ENCODE assay signal across 20 cellular contexts in the genomic region with DNA sequence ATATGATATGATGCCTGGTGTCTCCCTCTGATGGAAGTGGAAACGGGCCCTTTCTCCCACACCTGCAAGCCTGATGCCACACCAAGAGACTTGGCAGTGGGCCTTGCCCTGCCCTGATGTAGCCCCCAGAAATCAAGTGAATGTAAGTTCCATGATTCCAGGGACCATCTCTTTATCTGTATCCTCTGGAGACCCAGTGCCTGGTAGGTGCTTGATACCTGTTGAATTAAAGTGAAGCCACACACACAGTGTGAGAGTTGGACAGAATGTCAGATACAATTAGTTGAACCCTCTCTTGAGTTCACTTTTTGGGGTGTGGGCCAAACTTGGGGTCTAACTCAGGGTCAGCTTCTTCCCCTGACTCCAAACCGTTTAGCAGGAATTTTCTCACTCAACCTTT. TPM values are rescaled to one million over a fixed set of nuclear protein-coding genes. Genes with fewer than 3 reads are reported as not detected.
DNase-seq lines count a peak whose midpoint lies in the region; ATAC-seq, FAIRE-seq and TF ChIP-seq lines count a peak whose summit lies in the region.
"Had no signal": no experiment of that assay in that cellular context is flagged by ENCODE, and none has a peak within 500 bp of the region (broad histone marks: within the 10 kb centered on the region; RNA-seq: fewer than 3 reads in every experiment).

No MANE protein-coding gene starts in this region.

- H3K27me3 Mint-ChIP-seq in activated naive CD4-positive, alpha-beta T cell treated with anti-CD3 and anti-CD28 coated beads, Interleukin-2, amount 10 ng/mL, durations not matched to agents 7 days and 5 days: no peaks in the 10 kb centered on the region
- no peaks in the 10 kb centered on the region for H3K27me3 Mint-ChIP-seq in activated naive CD8-positive, alpha-beta T cell
- H3K27me3 Mint-ChIP-seq: effector memory CD8-positive, alpha-beta T cell had no signal

- no peaks in the 10 kb centered on the region for H4K20me1 ChIP-seq in Karpas-422 (ENCODE audit: insufficient read depth, low read depth, low read length)

- H3K27ac Mint-ChIP-seq in activated naive CD4-positive, alpha-beta T cell treated with anti-CD3 and anti-CD28 coated beads, Interleukin-2, amount 10 ng/mL, durations not matched to agents 7 days and 5 days: peak overlapping the region; percentile 90
- H3K27ac Mint-ChIP-seq in activated naive CD8-positive, alpha-beta T cell: peak overlapping the region; percentile 86
- H3K27ac Mint-ChIP-seq in stimulated activated effector memory CD8-positive, alpha-beta T cell treated with anti-CD3 and anti-CD28 coated beads, Interleukin-12 subunit alpha, Interleukin-12 subunit beta, amount 100 ng/mL, for 72 hours: peak overlapping the region; percentile 72
- H3K27ac Mint-ChIP-seq: mesothelial cell of epicardium had no signal

- peaks cover 66% of the 10 kb centered on the region for H3K4me1 Mint-ChIP-seq in activated naive CD4-positive, alpha-beta T cell treated with anti-CD3 and anti-CD28 coated beads, Interleukin-2, amount 10 ng/mL, durations not matched to agents 7 days and 5 days
- peaks cover 71% of the 10 kb centered on the region for H3K4me1 Mint-ChIP-seq in activated naive CD8-positive, alpha-beta T cell (ENCODE audit: low read depth)
- H3K4me1 Mint-ChIP-seq in stimulated activated effector memory CD8-positive, alpha-beta T cell treated with anti-CD3 and anti-CD28 coated beads, Interleukin-12 subunit alpha, Interleukin-12 subunit beta, amount 100 ng/mL, for 72 hours: peaks cover 76% of the 10 kb centered on the region

- TF ChIP-seq CTCF in heart right ventricle (IDR thresholded peaks at IDR 0.05) (no peak), upper lobe of right lung (IDR thresholded peaks at IDR 0.05) (no peak)

- no peak for DNase-seq in activated naive CD4-positive, alpha-beta T cell treated with anti-CD3 and anti-CD28 coated beads, Interleukin-2, amount 10 ng/mL, durations not matched to agents 7 days and 5 days
- DNase-seq in activated naive CD4-positive, alpha-beta T cell (lab: John Stamatoyannopoulos, UW): no peak
- DNase-seq in Karpas-422: no peak
- DNase-seq in stimulated activated effector memory CD8-positive, alpha-beta T cell treated with anti-CD3 and anti-CD28 coated beads, Interleukin-12 subunit alpha, Interleukin-12 subunit beta, amount 100 ng/mL, for 72 hours (ENCODE audit: low spot score in 2 of 2): no peak
- DNase-seq in small intestine: no peak
- DNase-seq in heart right ventricle: no peak
- DNase-seq in upper lobe of right lung: no peak
- DNase-seq: adrenal gland; effector memory CD8-positive, alpha-beta T cell; GDM1; kidney glomerular epithelial cell; MG63; NCI-H187 treated with DMSO at 0.1 percent for 48 hours; right cardiac atrium; substantia nigra had no signal

- CTCF ChIA-PET in activated naive CD4-positive, alpha-beta T cell treated with anti-CD3 and anti-CD28 coated beads, Interleukin-2, amount 10 ng/mL, durations not matched to agents 7 days and 5 days (lab: Charles Lee): interaction anchor here (0.6 to 1.9 kb wide), 3 partner anchors 11 to 75 kb away, joined by 3 to 6 read pairs (median 5); no protein-coding TSS in a partner anchor

- H3K36me3 Mint-ChIP-seq in activated naive CD4-positive, alpha-beta T cell treated with anti-CD3 and anti-CD28 coated beads, Interleukin-2, amount 10 ng/mL, durations not matched to agents 7 days and 5 days: peaks cover 29% of the 10 kb centered on the region
- peaks cover 4% of the 10 kb centered on the region for H3K36me3 Mint-ChIP-seq in activated naive CD8-positive, alpha-beta T cell
- H3K36me3 Mint-ChIP-seq in stimulated activated effector memory CD8-positive, alpha-beta T cell treated with anti-CD3 and anti-CD28 coated beads, Interleukin-12 subunit alpha, Interleukin-12 subunit beta, amount 100 ng/mL, for 72 hours: peaks cover 34% of the 10 kb centered on the region
- H3K36me3 Mint-ChIP-seq: mesothelial cell of epicardium had no signal

- H3K27me3 ChIP-seq in Karpas-422 (ENCODE audit: low read length) (no peaks in the 10 kb centered on the region), small intestine (ENCODE audit: control insufficient read depth in 2 of 2, insufficient read depth in 2 of 2, low read length in 2 of 2) (no peaks in the 10 kb centered on the region), heart right ventricle (no peaks in the 10 kb centered on the region), upper lobe of right lung (no peaks in the 10 kb centered on the region)
- H3K27me3 ChIP-seq: adrenal gland, hepatocyte, MG63 had no signal

- intact Hi-C loops in heart right ventricle (cut with DNase I) (no loop called here), upper lobe of right lung (cut with DNase I) (no loop called here)

- H3K4me2 ChIP-seq in Karpas-422 (ENCODE audit: low read depth, low read length, poor library complexity, severe bottlenecking): peak overlapping the region; percentile 54
- H3K4me2 ChIP-seq: hepatocyte had no signal

- peaks cover 19% of the 10 kb centered on the region for H3K79me2 ChIP-seq in Karpas-422 (ENCODE audit: low read length)

- H3K4me1 ChIP-seq in Karpas-422 (ENCODE audit: low read length): peaks cover 62% of the 10 kb centered on the region
- H3K4me1 ChIP-seq in small intestine (ENCODE audit: control insufficient read depth in 2 of 2, insufficient read depth in 1 of 2, low read depth in 1 of 2, low read length in 1 of 2): peaks cover 3 to 10% of the 10 kb centered on the region in 2 donors
- H3K4me1 ChIP-seq in heart right ventricle: peaks cover 0 to 61% (median 20%) of the 10 kb centered on the region in 9 donors
- peaks cover 26% of the 10 kb centered on the region for H3K4me1 ChIP-seq in upper lobe of right lung

- no peaks in the 10 kb centered on the region for H3K9me2 ChIP-seq in Karpas-422 (replicated peaks; ENCODE audit: insufficient read depth, low read length)

- H2AFZ ChIP-seq in Karpas-422 (ENCODE audit: low read length): no peak overlapping the region
- H2AFZ ChIP-seq: hepatocyte had no signal

- ATAC-seq in stimulated activated effector memory CD8-positive, alpha-beta T cell treated with anti-CD3 and anti-CD28 coated beads, Interleukin-12 subunit alpha, Interleukin-12 subunit beta, amount 100 ng/mL, for 72 hours: no peak
- no peak for ATAC-seq in heart right ventricle
- ATAC-seq in upper lobe of right lung: no peak
- ATAC-seq: effector memory CD8-positive, alpha-beta T cell; right cardiac atrium had no signal

- H3K36me3 ChIP-seq in Karpas-422 (ENCODE audit: insufficient read depth, low read length) (no peaks in the 10 kb centered on the region), small intestine (ENCODE audit: control insufficient read depth in 2 of 2, insufficient read depth in 2 of 2, low read length in 2 of 2) (no peaks in the 10 kb centered on the region), heart right ventricle (peaks cover 0 to 7% (median 0%) of the 10 kb centered on the region in 9 donors), upper lobe of right lung (no peaks in the 10 kb centered on the region)
- H3K36me3 ChIP-seq: adrenal gland had no signal

- peak overlapping the region; percentile 48 for H3K9ac ChIP-seq in Karpas-422 (ENCODE audit: low read length)

- H3K4me3 Mint-ChIP-seq in activated naive CD4-positive, alpha-beta T cell treated with anti-CD3 and anti-CD28 coated beads, Interleukin-2, amount 10 ng/mL, durations not matched to agents 7 days and 5 days: peak overlapping the region; percentile 7
- H3K4me3 Mint-ChIP-seq in activated naive CD8-positive, alpha-beta T cell: peak overlapping the region; percentile 59
- H3K4me3 Mint-ChIP-seq in stimulated activated effector memory CD8-positive, alpha-beta T cell treated with anti-CD3 and anti-CD28 coated beads, Interleukin-12 subunit alpha, Interleukin-12 subunit beta, amount 100 ng/mL, for 72 hours: peak overlapping the region; percentile 44
- H3K4me3 Mint-ChIP-seq: mesothelial cell of epicardium had no signal

- H3K4me3 ChIP-seq in Karpas-422 (ENCODE audit: low read length): peak overlapping the region; percentile 32
- no peak overlapping the region for H3K4me3 ChIP-seq in small intestine (ENCODE audit: low read depth in 1 of 2, low read length in 2 of 2)
- no peak overlapping the region for H3K4me3 ChIP-seq in heart right ventricle
- H3K4me3 ChIP-seq in upper lobe of right lung: no peak overlapping the region
- H3K4me3 ChIP-seq: adrenal gland, HAP-1, hepatocyte, MG63 had no signal

- H3K9me3 ChIP-seq in Karpas-422 (ENCODE audit: low read length): no peaks in the 10 kb centered on the region
- no peaks in the 10 kb centered on the region for H3K9me3 ChIP-seq in small intestine (ENCODE audit: control insufficient read depth, low read depth)
- no peaks in the 10 kb centered on the region for H3K9me3 ChIP-seq in heart right ventricle
- H3K9me3 ChIP-seq in upper lobe of right lung: no peaks in the 10 kb centered on the region
- H3K9me3 ChIP-seq: adrenal gland, HAP-1, MG63 had no signal

- no peak for FAIRE-seq in small intestine (lab: Jason Lieb, UNC)
- FAIRE-seq: D721Med had no signal

- H3K27ac ChIP-seq in Karpas-422 (ENCODE audit: low read length): peak overlapping the region; percentile 89
- H3K27ac ChIP-seq in small intestine (ENCODE audit: low read depth in 1 of 2, low read length in 1 of 2): no peak overlapping the region
- H3K27ac ChIP-seq in heart right ventricle: no peak overlapping the region
- no peak overlapping the region for H3K27ac ChIP-seq in upper lobe of right lung
- H3K27ac ChIP-seq: adrenal gland, hepatocyte had no signal

- no peaks in the 10 kb centered on the region for H3K9me3 Mint-ChIP-seq in activated naive CD4-positive, alpha-beta T cell treated with anti-CD3 and anti-CD28 coated beads, Interleukin-2, amount 10 ng/mL, durations not matched to agents 7 days and 5 days
- H3K9me3 Mint-ChIP-seq in activated naive CD8-positive, alpha-beta T cell (ENCODE audit: low read depth): no peaks in the 10 kb centered on the region
- H3K9me3 Mint-ChIP-seq in stimulated activated effector memory CD8-positive, alpha-beta T cell treated with anti-CD3 and anti-CD28 coated beads, Interleukin-12 subunit alpha, Interleukin-12 subunit beta, amount 100 ng/mL, for 72 hours: no peaks in the 10 kb centered on the region
- H3K9me3 Mint-ChIP-seq: effector memory CD8-positive, alpha-beta T cell; mesothelial cell of epicardium had no signal

- 52 to 58% (median 57%) methylated on average over 2 of the region's 2 CpGs for WGBS in small intestine, 3 donors
- WGBS in heart right ventricle, 2 donors: 75 to 82% methylated on average over 2 of the region's 2 CpGs

RNA-seq across cellular contexts. Expression of gene RAB35, which starts 4.8 kb away (rescaled TPM):
- 18.9 and 29.4 TPM in 2 replicates for total RNA-seq in Karpas-422 (2014; rRNA removed; shearing (Covaris generic); ENCODE audit: low replicate concordance)
- polyA plus RNA-seq in small intestine (10 to 100 TPM; 21.5 to 31.9 (median 22.7) TPM), heart right ventricle (10 to 100 TPM; 13.3 to 24.1 TPM)
- total RNA-seq in heart right ventricle (10 to 100 TPM; 15.4 to 33.6 (median 24.3) TPM), upper lobe of right lung (58.7 TPM)

Comparison
In these comparisons a context has a peak if more than half of its experiments do, and no peak if none do; other contexts are left out.
1. H3K4me3 Mint-ChIP-seq: peak in every context shown above with its lines; median percentile 59 in activated naive CD8-positive, alpha-beta T cell; 44 in stimulated activated effector memory CD8-positive, alpha-beta T cell treated with anti-CD3 and anti-CD28 coated beads, Interleukin-12 subunit alpha, Interleukin-12 subunit beta, amount 100 ng/mL, for 72 hours; 7 in activated naive CD4-positive, alpha-beta T cell treated with anti-CD3 and anti-CD28 coated beads, Interleukin-2, amount 10 ng/mL, durations not matched to agents 7 days and 5 days.